Comparison of ENCODE assay signal across 9 cellular contexts in genomic region chr15:63019539-63020109, GRCh38. TPM values are rescaled to one million over a fixed set of nuclear protein-coding genes. Genes with fewer than 3 reads are reported as not detected.
DNase-seq lines count a peak whose midpoint lies in the region; ATAC-seq and TF ChIP-seq lines count a peak whose summit lies in the region.
"Had no signal": no experiment of that assay in that cellular context is flagged by ENCODE, and none has a peak within 500 bp of the region (broad histone marks: within the 10 kb centered on the region; RNA-seq: fewer than 3 reads in every experiment).

No MANE protein-coding gene starts in this region.

- WGBS in gastroesophageal sphincter (ENCODE audit: low coverage in 1 of 2), 2 donors: 63 to 71% methylated on average over 3 to 4 of the region's 9 CpGs
- WGBS in thyroid gland, 2 donors: 63 to 65% methylated on average over 9 of the region's 9 CpGs

- no peak for TF ChIP-seq POLR2A in gastroesophageal sphincter (IDR thresholded peaks at IDR 0.05)
- TF ChIP-seq POLR2A in thyroid gland (IDR thresholded peaks at IDR 0.05): no peak

- H3K27ac Mint-ChIP-seq in activated CD8-positive, alpha-beta T cell treated with anti-CD3 and anti-CD28 coated beads, Interleukin-2, amount 10 ng/mL, durations not matched to agents 7 days and 5 days: no peak overlapping the region

- POLR2A ChIA-PET in activated CD8-positive, alpha-beta T cell treated with anti-CD3 and anti-CD28 coated beads, Interleukin-2, amount 10 ng/mL, durations not matched to agents 7 days and 5 days (lab: Charles Lee): no interaction called here

- no peak for TF ChIP-seq EP300 in gastroesophageal sphincter (IDR thresholded peaks at IDR 0.05)

- peaks cover 0 to 35% (median 3%) of the 10 kb centered on the region in 3 donors for H3K4me1 ChIP-seq in gastroesophageal sphincter
- no peaks in the 10 kb centered on the region for H3K4me1 ChIP-seq in thyroid gland

- no peaks in the 10 kb centered on the region for H3K9me3 ChIP-seq in gastroesophageal sphincter
- no peaks in the 10 kb centered on the region for H3K9me3 ChIP-seq in thyroid gland

- no peaks in the 10 kb centered on the region for H3K27me3 ChIP-seq in gastroesophageal sphincter
- no peaks in the 10 kb centered on the region for H3K27me3 ChIP-seq in thyroid gland

- CTCF ChIA-PET in activated CD8-positive, alpha-beta T cell treated with anti-CD3 and anti-CD28 coated beads, Interleukin-2, amount 10 ng/mL, durations not matched to agents 7 days and 5 days (lab: Charles Lee): interaction anchor here (2.3 kb wide), 1 partner anchor 28 kb away, joined by 10 read pairs; no protein-coding TSS in a partner anchor

- DNase-seq in NCI-H748 (lab: John Stamatoyannopoulos, UW; ENCODE audit: unreplicated experiment) (peak; percentile 7), NCI-H748 treated with DMSO at 0.1 percent for 48 hours (lab: John Stamatoyannopoulos, UW) (no peak), T1000 (lab: John Stamatoyannopoulos, UW) (peak; percentile 65), thyroid gland (peak; percentile 7 to 34)
- no peak for DNase-seq in stimulated activated naive CD4-positive, alpha-beta T cell (lab: John Stamatoyannopoulos, UW)
- DNase-seq in activated CD8-positive, alpha-beta T cell treated with anti-CD3 and anti-CD28 coated beads, Interleukin-2, amount 10 ng/mL, durations not matched to agents 7 days and 5 days: no peak
- DNase-seq: naive B cell had no signal

- intact Hi-C loops in thyroid gland (cut with DNase I): no loop called here

- no peaks in the 10 kb centered on the region for H3K36me3 Mint-ChIP-seq in activated CD8-positive, alpha-beta T cell treated with anti-CD3 and anti-CD28 coated beads, Interleukin-2, amount 10 ng/mL, durations not matched to agents 7 days and 5 days (ENCODE audit: low read depth)
- H3K36me3 Mint-ChIP-seq: naive B cell had no signal

- no peaks in the 10 kb centered on the region for H3K36me3 ChIP-seq in gastroesophageal sphincter
- H3K36me3 ChIP-seq in thyroid gland: no peaks in the 10 kb centered on the region

- peaks cover 7% of the 10 kb centered on the region for H3K4me1 Mint-ChIP-seq in activated CD8-positive, alpha-beta T cell treated with anti-CD3 and anti-CD28 coated beads, Interleukin-2, amount 10 ng/mL, durations not matched to agents 7 days and 5 days (ENCODE audit: low read depth)
- H3K4me1 Mint-ChIP-seq: naive B cell had no signal

- H3K9me3 Mint-ChIP-seq in activated CD8-positive, alpha-beta T cell treated with anti-CD3 and anti-CD28 coated beads, Interleukin-2, amount 10 ng/mL, durations not matched to agents 7 days and 5 days (ENCODE audit: insufficient read depth): no peaks in the 10 kb centered on the region
- H3K9me3 Mint-ChIP-seq: naive B cell had no signal

- ATAC-seq in gastroesophageal sphincter (peak; percentile 44), GM18858 (IDR thresholded peaks at IDR 0.05; ENCODE audit: unreplicated experiment) (no peak)
- ATAC-seq in activated CD8-positive, alpha-beta T cell treated with anti-CD3 and anti-CD28 coated beads, Interleukin-2, amount 10 ng/mL, durations not matched to agents 7 days and 5 days: no peak

- TF ChIP-seq CTCF in gastroesophageal sphincter (IDR thresholded peaks at IDR 0.05): no peak
- TF ChIP-seq CTCF in thyroid gland (IDR thresholded peaks at IDR 0.05): no peak

- H3K4me3 Mint-ChIP-seq in activated CD8-positive, alpha-beta T cell treated with anti-CD3 and anti-CD28 coated beads, Interleukin-2, amount 10 ng/mL, durations not matched to agents 7 days and 5 days: no peak overlapping the region
- H3K4me3 Mint-ChIP-seq: naive B cell had no signal

- peak overlapping the region in 1 of 4 donors; percentile 19 for H3K27ac ChIP-seq in gastroesophageal sphincter
- no peak overlapping the region for H3K27ac ChIP-seq in thyroid gland

- H3K4me3 ChIP-seq in gastroesophageal sphincter: no peak overlapping the region
- no peak overlapping the region for H3K4me3 ChIP-seq in thyroid gland (replicated peaks in 1 of 3)

- H3K27me3 Mint-ChIP-seq in activated CD8-positive, alpha-beta T cell treated with anti-CD3 and anti-CD28 coated beads, Interleukin-2, amount 10 ng/mL, durations not matched to agents 7 days and 5 days (ENCODE audit: low read depth): peaks cover 8% of the 10 kb centered on the region

RNA-seq across cellular contexts. Expression of gene TPM1, which starts 22.9 kb away (rescaled TPM):
- total RNA-seq in gastroesophageal sphincter (1,000 to 10,000 TPM; 3,599 to 7,152 (median 6,397) TPM), thyroid gland (100 to 1,000 TPM; 116 to 307 (median 226) TPM)
- 1 to 10 TPM; 7.4 to 7.8 TPM for total RNA-seq in activated CD8-positive, alpha-beta T cell treated with anti-CD3 and anti-CD28 coated beads, Interleukin-2, amount 10 ng/mL, durations not matched to agents 7 days and 5 days

Comparison
In these comparisons a context has a peak if more than half of its experiments do, and no peak if none do; other contexts are left out.
1. DNase-seq: peak in NCI-H748 (single experiment), T1000 (single experiment) and thyroid gland (2 of 2); none in NCI-H748 treated with DMSO at 0.1 percent for 48 hours (single experiment), stimulated activated naive CD4-positive, alpha-beta T cell (0 of 6) and activated CD8-positive, alpha-beta T cell treated with anti-CD3 and anti-CD28 coated beads, Interleukin-2, amount 10 ng/mL, durations not matched to agents 7 days and 5 days (single experiment).
2. RNA of gene TPM1, which starts 22.9 kb away (total RNA-seq): 3,599 to 7,152 TPM in gastroesophageal sphincter and 116 to 307 TPM in thyroid gland; 7.4 to 7.8 TPM in activated CD8-positive, alpha-beta T cell treated with anti-CD3 and anti-CD28 coated beads, Interleukin-2, amount 10 ng/mL, durations not matched to agents 7 days and 5 days; every median in the first group is over 10 times any median in the second.